Comparison of ENCODE assay signal across 16 cellular contexts in genomic region chr19:4444765-4445741, GRCh38. TPM values are rescaled to one million over a fixed set of nuclear protein-coding genes. Genes with fewer than 3 reads are reported as not detected.
DNase-seq lines count a peak whose midpoint lies in the region; ATAC-seq and FAIRE-seq lines count a peak whose summit lies in the region.
"Had no signal": no experiment of that assay in that cellular context is flagged by ENCODE, and none has a peak within 500 bp of the region (broad histone marks: within the 10 kb centered on the region; RNA-seq: fewer than 3 reads in every experiment).

No MANE protein-coding gene starts in this region.

- no peaks in the 10 kb centered on the region for H3K27me3 Mint-ChIP-seq in CD4-positive, alpha-beta memory T cell
- H3K27me3 Mint-ChIP-seq in immature natural killer cell (ENCODE audit: low read depth in 3 of 3), result peaks cover 0 to 4% (median 0%) of the 10 kb centered on the region in 3 donors
- H3K27me3 Mint-ChIP-seq: activated CD4-positive, alpha-beta memory T cell treated with anti-CD3 and anti-CD28 coated beads, Interleukin-2, amount 10 ng/mL, durations not matched to agents 7 days and 5 days; activated T-helper 17 cell treated with anti-CD3 and anti-CD28 coated beads, Interleukin-2, amount 50 U/mL, for 72 hours had no signal

- H3K36me3 ChIP-seq in CD4-positive, alpha-beta memory T cell (ENCODE audit: insufficient read depth, low read length), result peaks cover 34% of the 10 kb centered on the region
- H3K36me3 ChIP-seq in HAP-1 (replicated peaks), result peaks cover 86% of the 10 kb centered on the region
- H3K36me3 ChIP-seq in adipocyte (ENCODE audit: control insufficient read depth, insufficient read depth, low read length, severe bottlenecking), result peaks cover 56% of the 10 kb centered on the region
- peaks cover 21 to 22% of the 10 kb centered on the region in 2 donors for H3K36me3 ChIP-seq in small intestine (ENCODE audit: control insufficient read depth in 2 of 2, insufficient read depth in 2 of 2, low read length in 2 of 2)

- CTCF ChIA-PET in CD4-positive, alpha-beta memory T cell (lab: Charles Lee; ENCODE audit: partially characterized antibody), result no interaction called here

- H3K4me1 Mint-ChIP-seq in CD4-positive, alpha-beta memory T cell, result peaks cover 0 to 8% (median 5%) of the 10 kb centered on the region in 4 donors
- no peaks in the 10 kb centered on the region for H3K4me1 Mint-ChIP-seq in immature natural killer cell
- H3K4me1 Mint-ChIP-seq: activated T-helper 17 cell treated with anti-CD3 and anti-CD28 coated beads, Interleukin-2, amount 50 U/mL, for 72 hours had no signal

- no peak overlapping the region for H3K4me3 ChIP-seq in CD4-positive, alpha-beta memory T cell (ENCODE audit: low read length in 2 of 2)
- H3K4me3 ChIP-seq in HAP-1, result no peak overlapping the region
- no peak overlapping the region for H3K4me3 ChIP-seq in adipocyte (ENCODE audit: low read length)
- no peak overlapping the region for H3K4me3 ChIP-seq in small intestine (ENCODE audit: low read depth in 1 of 2, low read length in 2 of 2)

- in situ Hi-C loops in HAP-1 (cut with MboI; ENCODE audit: low sequenced_read_pairs), result no loop called here

- no peak overlapping the region for H3K4me3 Mint-ChIP-seq in CD4-positive, alpha-beta memory T cell
- no peak overlapping the region for H3K4me3 Mint-ChIP-seq in immature natural killer cell
- H3K4me3 Mint-ChIP-seq: activated CD4-positive, alpha-beta memory T cell treated with anti-CD3 and anti-CD28 coated beads, Interleukin-2, amount 10 ng/mL, durations not matched to agents 7 days and 5 days; activated T-helper 17 cell treated with anti-CD3 and anti-CD28 coated beads, Interleukin-2, amount 50 U/mL, for 72 hours had no signal

- 81 to 84% (median 83%) methylated on average over 36 of the region's 36 CpGs for WGBS in small intestine, 3 donors

- no peak for ATAC-seq in GM18858 (IDR thresholded peaks at IDR 0.05; ENCODE audit: unreplicated experiment)
- ATAC-seq: activated T-helper 17 cell treated with anti-CD3 and anti-CD28 coated beads, Interleukin-2, amount 50 U/mL, for 72 hours; right cardiac atrium had no signal

- peaks cover 4 to 29% of the 10 kb centered on the region in 2 donors for H3K36me3 Mint-ChIP-seq in CD4-positive, alpha-beta memory T cell
- peaks cover 0 to 6% (median 3%) of the 10 kb centered on the region in 3 donors for H3K36me3 Mint-ChIP-seq in immature natural killer cell

- no peak for DNase-seq in CD4-positive, alpha-beta memory T cell
- DNase-seq in HAP-1 (ENCODE audit: low spot score in 2 of 2) (peak; percentile 25 to 55), adipocyte (ENCODE audit: low read depth) (peak; percentile 35), left kidney (ENCODE audit: low read depth, low spot score) (peak; percentile 79), NCI-H2081 (lab: John Stamatoyannopoulos, UW) (no peak), small intestine (no peak), immature natural killer cell (no peak)
- DNase-seq: activated CD4-positive, alpha-beta memory T cell treated with anti-CD3 and anti-CD28 coated beads, Interleukin-2, amount 10 ng/mL, durations not matched to agents 7 days and 5 days; BE2C; EL; OCI-M1; stimulated activated CD4-positive, alpha-beta T cell treated with anti-CD3 and anti-CD28 coated beads, Interleukin-2, amount 100 ng/mL, for 48 hours had no signal

- H3K27me3 ChIP-seq in CD4-positive, alpha-beta memory T cell (ENCODE audit: insufficient read depth, low read length), result no peaks in the 10 kb centered on the region
- H3K27me3 ChIP-seq in HAP-1 (ENCODE audit: low read depth) (no peaks in the 10 kb centered on the region), adipocyte (replicated peaks; ENCODE audit: control insufficient read depth, insufficient read depth, low read length) (no peaks in the 10 kb centered on the region), small intestine (ENCODE audit: control insufficient read depth in 2 of 2, insufficient read depth in 2 of 2, low read length in 2 of 2) (no peaks in the 10 kb centered on the region)
- H3K27me3 ChIP-seq: BE2C had no signal

- H3K27ac ChIP-seq in CD4-positive, alpha-beta memory T cell (ENCODE audit: low read depth, low read length), result no peak overlapping the region
- H3K27ac ChIP-seq in small intestine (ENCODE audit: low read depth in 1 of 2, low read length in 1 of 2), result no peak overlapping the region

- H3K9ac ChIP-seq in adipocyte (ENCODE audit: low read length), result no peak overlapping the region

- no peaks in the 10 kb centered on the region for H3K9me3 Mint-ChIP-seq in CD4-positive, alpha-beta memory T cell
- H3K9me3 Mint-ChIP-seq in immature natural killer cell, result no peaks in the 10 kb centered on the region
- H3K9me3 Mint-ChIP-seq: activated CD4-positive, alpha-beta memory T cell treated with anti-CD3 and anti-CD28 coated beads, Interleukin-2, amount 10 ng/mL, durations not matched to agents 7 days and 5 days; activated T-helper 17 cell treated with anti-CD3 and anti-CD28 coated beads, Interleukin-2, amount 50 U/mL, for 72 hours had no signal

- no peaks in the 10 kb centered on the region for H3K4me1 ChIP-seq in CD4-positive, alpha-beta memory T cell (ENCODE audit: insufficient read depth, low read length)
- H3K4me1 ChIP-seq in HAP-1, result no peaks in the 10 kb centered on the region
- H3K4me1 ChIP-seq in adipocyte (ENCODE audit: control insufficient read depth, insufficient read depth, low read length), result peaks cover 16% of the 10 kb centered on the region
- H3K4me1 ChIP-seq in small intestine (ENCODE audit: control insufficient read depth in 2 of 2, insufficient read depth in 1 of 2, low read depth in 1 of 2, low read length in 1 of 2), result no peaks in the 10 kb centered on the region
- H3K4me1 ChIP-seq: BE2C had no signal

- H3K27ac Mint-ChIP-seq in CD4-positive, alpha-beta memory T cell, result peak overlapping the region in 4 of 7 donors; percentile 22 to 66 (median 40)
- peak overlapping the region in 1 of 6 donors; percentile 3 for H3K27ac Mint-ChIP-seq in immature natural killer cell
- H3K27ac Mint-ChIP-seq: activated CD4-positive, alpha-beta memory T cell treated with anti-CD3 and anti-CD28 coated beads, Interleukin-2, amount 10 ng/mL, durations not matched to agents 7 days and 5 days; activated T-helper 17 cell treated with anti-CD3 and anti-CD28 coated beads, Interleukin-2, amount 50 U/mL, for 72 hours had no signal

- H3K9me3 ChIP-seq in CD4-positive, alpha-beta memory T cell (ENCODE audit: control insufficient read depth in 1 of 2, low read length in 2 of 2), result no peaks in the 10 kb centered on the region
- no peaks in the 10 kb centered on the region for H3K9me3 ChIP-seq in HAP-1
- H3K9me3 ChIP-seq in adipocyte (ENCODE audit: control insufficient read depth, low read length), result no peaks in the 10 kb centered on the region
- H3K9me3 ChIP-seq in small intestine (ENCODE audit: control insufficient read depth, low read depth), result no peaks in the 10 kb centered on the region
- H3K9me3 ChIP-seq: BE2C had no signal

- intact Hi-C loops in CD4-positive, alpha-beta memory T cell (cut with micrococcal nuclease), result no loop called here

- no peak for FAIRE-seq in small intestine (lab: Jason Lieb, UNC)
- FAIRE-seq: keratinocyte had no signal

- POLR2A ChIA-PET in CD4-positive, alpha-beta memory T cell (lab: Charles Lee; ENCODE audit: partially characterized antibody), result no interaction called here

RNA-seq across cellular contexts. Expression of gene UBXN6, which starts 12.5 kb away (rescaled TPM):
- total RNA-seq in CD4-positive, alpha-beta memory T cell, result 10 to 100 TPM; 61.3 to 63.5 TPM
- 1 to 10 TPM; 4.1 to 6.2 TPM for polyA plus RNA-seq in CD4-positive, alpha-beta memory T cell
- polyA plus RNA-seq in small intestine (100 to 1,000 TPM in 2 of 3 donors, 10 to 100 TPM in 1; 82.7 to 194 (median 157) TPM), immature natural killer cell (1 to 10 TPM; 4.7 to 8.3 (median 6.3) TPM)

RNA-seq across cellular contexts. Expression of gene HDGFL2, which starts 27.0 kb away (rescaled TPM):
- total RNA-seq in CD4-positive, alpha-beta memory T cell, result 10 to 100 TPM; 36.5 to 39.7 TPM
- 10 to 100 TPM in 1 of 2 donors, 1 to 10 TPM in 1; 3.5 to 26.1 TPM for polyA plus RNA-seq in CD4-positive, alpha-beta memory T cell
- polyA plus RNA-seq in small intestine (10 to 100 TPM; 18.4 to 34.8 (median 22.1) TPM), immature natural killer cell (10 to 100 TPM in 2 of 3 donors, 1 to 10 TPM in 1; 7.3 to 32.5 (median 16.1) TPM)

RNA-seq across cellular contexts. Expression of gene CHAF1A, which starts 42.6 kb away (rescaled TPM):
- total RNA-seq in CD4-positive, alpha-beta memory T cell, result 10 to 100 TPM; 13.9 to 18.1 TPM
- 1 to 10 TPM; 2.8 to 4.5 TPM for polyA plus RNA-seq in CD4-positive, alpha-beta memory T cell
- polyA plus RNA-seq in small intestine (10 to 100 TPM in 1 of 3 donors, 1 to 10 TPM in 2; 4.0 to 13.5 (median 5.9) TPM), immature natural killer cell (1 to 10 TPM; 1.5 to 8.5 (median 2.9) TPM)

RNA-seq across cellular contexts. Expression of gene SH3GL1, which starts 44.7 kb away (rescaled TPM):
- 10 to 100 TPM; 40.1 to 45.6 TPM for total RNA-seq in CD4-positive, alpha-beta memory T cell
- polyA plus RNA-seq in CD4-positive, alpha-beta memory T cell, result 10 to 100 TPM; 19.7 to 28.2 TPM
- polyA plus RNA-seq in small intestine, result 100 to 1,000 TPM in 2 of 3 donors, 10 to 100 TPM in 1; 64.9 to 108 (median 101) TPM
- polyA plus RNA-seq in immature natural killer cell, result 10 to 100 TPM; 13.8 to 24.6 (median 18.4) TPM

Comparison
In these comparisons a context has a peak if more than half of its experiments do, and no peak if none do; other contexts are left out.
1. DNase-seq: peak in HAP-1 (2 of 2), adipocyte (single experiment) and left kidney (single experiment); none in CD4-positive, alpha-beta memory T cell (0 of 5), NCI-H2081 (0 of 2), small intestine (single experiment) and immature natural killer cell (0 of 3).
2. RNA of gene UBXN6, which starts 12.5 kb away (polyA plus RNA-seq): 82.7 to 194 TPM in small intestine; 4.7 to 8.3 TPM in immature natural killer cell and 4.1 to 6.2 TPM in CD4-positive, alpha-beta memory T cell; every median in the first group is over 4 times any median in the second.